ENCODE assay signal across 13 cellular contexts in genomic region chr6:24664049-24664987, GRCh38. TPM values are rescaled to one million over a fixed set of nuclear protein-coding genes. Genes with fewer than 3 reads are reported as not detected.
DNase-seq lines count a peak whose midpoint lies in the region; ATAC-seq and TF ChIP-seq lines count a peak whose summit lies in the region.
"Had no signal": no experiment of that assay in that cellular context is flagged by ENCODE, and none has a peak within 500 bp of the region (broad histone marks: within the 10 kb centered on the region; RNA-seq: fewer than 3 reads in every experiment).

No MANE protein-coding gene starts in this region.

- DNase-seq in CD8-positive, alpha-beta memory T cell = no peak
- DNase-seq in colonic mucosa (peak; percentile 55), nephron progenitor cell (no peak), pons (ENCODE audit: low spot score) (no peak), activated gamma-delta T cell treated with Interleukin-2 at 50 U/mL for 16 hours (no peak), esophagus squamous epithelium (lab: John Stamatoyannopoulos, UW) (no peak)
- DNase-seq: DMS153, kidney glomerular epithelial cell, NCI-H1092, NCI-H526 had no signal

- no peak overlapping the region for H3K4me3 ChIP-seq in CD8-positive, alpha-beta memory T cell (ENCODE audit: low read length)
- peak overlapping the region; percentile 97 for H3K4me3 ChIP-seq in Loucy (ENCODE audit: low read length, poor library complexity, severe bottlenecking)
- peak overlapping the region; percentile 49 for H3K4me3 ChIP-seq in colonic mucosa
- no peak overlapping the region for H3K4me3 ChIP-seq in esophagus squamous epithelium

- TF ChIP-seq CTCF in Loucy (conservative IDR thresholded peaks at IDR 0.05; ENCODE audit: low read length) (no peak), colonic mucosa (IDR thresholded peaks at IDR 0.05) (no peak), nephron progenitor cell (IDR thresholded peaks at IDR 0.05) (no peak), esophagus squamous epithelium (IDR thresholded peaks at IDR 0.05) (no peak)

- H3K4me3 Mint-ChIP-seq in CD8-positive, alpha-beta memory T cell = peak overlapping the region in 6 of 7 donors; percentile 98 to 100 (median 99)
- H3K4me3 Mint-ChIP-seq in nephron progenitor cell = peak overlapping the region; percentile 96

- H3K4me1 Mint-ChIP-seq in CD8-positive, alpha-beta memory T cell = peaks cover 54 to 95% (median 84%) of the 10 kb centered on the region in 3 donors
- peaks cover 55% of the 10 kb centered on the region for H3K4me1 Mint-ChIP-seq in nephron progenitor cell

- H3K36me3 Mint-ChIP-seq in CD8-positive, alpha-beta memory T cell = peaks cover 0 to 67% (median 6%) of the 10 kb centered on the region in 3 donors
- H3K36me3 Mint-ChIP-seq in nephron progenitor cell (ENCODE audit: low read depth) = peaks cover 62% of the 10 kb centered on the region

- intact Hi-C loops in colonic mucosa (cut with DNase I) (no loop called here), esophagus squamous epithelium (cut with DNase I) (no loop called here)

- TF ChIP-seq POLR2A in esophagus squamous epithelium (IDR thresholded peaks at IDR 0.05) = no peak

- H3K27ac Mint-ChIP-seq in CD8-positive, alpha-beta memory T cell = peak overlapping the region; percentile 3 to 99 (median 81)
- no peak overlapping the region for H3K27ac Mint-ChIP-seq in nephron progenitor cell

- H2AFZ ChIP-seq in Loucy (ENCODE audit: low read length) = no peak overlapping the region

- peaks cover 39% of the 10 kb centered on the region for H3K4me1 ChIP-seq in CD8-positive, alpha-beta memory T cell (ENCODE audit: insufficient read depth, low read length)
- H3K4me1 ChIP-seq in Loucy (ENCODE audit: insufficient read depth, low read length, poor library complexity, severe bottlenecking) (peaks cover 29% of the 10 kb centered on the region), colonic mucosa (peaks cover 25% of the 10 kb centered on the region), esophagus squamous epithelium (peaks cover 4 to 54% (median 19%) of the 10 kb centered on the region in 3 donors)

- no peaks in the 10 kb centered on the region for H3K9me2 ChIP-seq in Loucy (replicated peaks; ENCODE audit: low read depth, low read length)

- peaks cover 18% of the 10 kb centered on the region for H3K36me3 ChIP-seq in CD8-positive, alpha-beta memory T cell (ENCODE audit: insufficient read depth, low read length)
- peaks cover 5% of the 10 kb centered on the region; the same call in 1 of the 2 replicates for H3K36me3 ChIP-seq in Loucy (ENCODE audit: insufficient read depth, low read length)
- H3K36me3 ChIP-seq in colonic mucosa = no peaks in the 10 kb centered on the region
- H3K36me3 ChIP-seq in esophagus squamous epithelium = peaks cover 0 to 31% (median 0%) of the 10 kb centered on the region in 3 donors

- H3K79me2 ChIP-seq in Loucy (ENCODE audit: insufficient read depth, low read length) = peaks cover 65% of the 10 kb centered on the region

- no peaks in the 10 kb centered on the region for H3K27me3 Mint-ChIP-seq in CD8-positive, alpha-beta memory T cell
- H3K27me3 Mint-ChIP-seq in nephron progenitor cell (ENCODE audit: low read depth, poor library complexity) = no peaks in the 10 kb centered on the region

- no peaks in the 10 kb centered on the region for H3K27me3 ChIP-seq in CD8-positive, alpha-beta memory T cell (ENCODE audit: insufficient read depth, low read length, poor library complexity, severe bottlenecking)
- H3K27me3 ChIP-seq in Loucy (ENCODE audit: insufficient read depth, low read length, poor library complexity, severe bottlenecking) (peaks cover 3% of the 10 kb centered on the region), colonic mucosa (no peaks in the 10 kb centered on the region), esophagus squamous epithelium (no peaks in the 10 kb centered on the region)

- H3K9me3 Mint-ChIP-seq in CD8-positive, alpha-beta memory T cell = no peaks in the 10 kb centered on the region
- peaks cover 21% of the 10 kb centered on the region for H3K9me3 Mint-ChIP-seq in nephron progenitor cell

- no peaks in the 10 kb centered on the region for H3K9me3 ChIP-seq in CD8-positive, alpha-beta memory T cell (ENCODE audit: low read length)
- no peaks in the 10 kb centered on the region for H3K9me3 ChIP-seq in Loucy (ENCODE audit: insufficient read depth, low read depth, low read length)
- no peaks in the 10 kb centered on the region for H3K9me3 ChIP-seq in colonic mucosa
- H3K9me3 ChIP-seq in esophagus squamous epithelium = no peaks in the 10 kb centered on the region

- H3F3A ChIP-seq in Loucy (ENCODE audit: low read depth) = no peaks in the 10 kb centered on the region

- ATAC-seq in GM21529 (IDR thresholded peaks at IDR 0.05; ENCODE audit: unreplicated experiment) = no peak

- no peak overlapping the region for H3K27ac ChIP-seq in CD8-positive, alpha-beta memory T cell (ENCODE audit: low read depth, low read length)
- H3K27ac ChIP-seq in colonic mucosa (peak overlapping the region; percentile 98), esophagus squamous epithelium (no peak overlapping the region)
- H3K27ac ChIP-seq: HL-60 had no signal

- H4K20me1 ChIP-seq in Loucy (ENCODE audit: insufficient read depth, low read length, poor library complexity, severe bottlenecking) = peaks cover 26% of the 10 kb centered on the region

- 88 to 90% methylated on average over 7 of the region's 7 CpGs for WGBS in esophagus squamous epithelium, 2 donors

- H3K9ac ChIP-seq in Loucy (ENCODE audit: low read depth, low read length, poor library complexity, severe bottlenecking) (peak overlapping the region; percentile 96), colonic mucosa (ENCODE audit: low read depth in 2 of 2, low read length in 2 of 2) (peak overlapping the region in 1 of 2 donors; percentile 99)

- POLR2A ChIA-PET in CD8-positive, alpha-beta memory T cell (lab: Charles Lee) = interaction anchor here (0.6 kb wide), 2 partner anchors 55 to 85 kb away, joined by 3 to 4 read pairs; partner anchors contain the start of gene C6orf62

- peak overlapping the region; percentile 82 for H3K4me2 ChIP-seq in Loucy (ENCODE audit: low read depth, low read length, poor library complexity, severe bottlenecking)

- CTCF ChIA-PET in CD8-positive, alpha-beta memory T cell (lab: Charles Lee) = no interaction called here

RNA-seq across cellular contexts. Expression of gene TDP2, which starts 2.4 kb away (rescaled TPM):
- 10 to 100 TPM; 49.8 to 50.6 TPM for total RNA-seq in CD8-positive, alpha-beta memory T cell
- polyA plus RNA-seq in CD8-positive, alpha-beta memory T cell = 46.1 TPM
- total RNA-seq in colonic mucosa (100 to 1,000 TPM; 209 to 408 TPM), esophagus squamous epithelium (10 to 100 TPM; 12.2 to 31.9 (median 19.7) TPM)

RNA-seq across cellular contexts. Expression of gene ACOT13, which starts 2.6 kb away (rescaled TPM):
- total RNA-seq in CD8-positive, alpha-beta memory T cell = 10 to 100 TPM; 19.6 to 25.3 TPM
- 17.0 TPM for polyA plus RNA-seq in CD8-positive, alpha-beta memory T cell
- total RNA-seq in colonic mucosa = 10 to 100 TPM; 39.6 to 63.6 TPM
- total RNA-seq in esophagus squamous epithelium = 1 to 10 TPM; 2.5 to 6.1 (median 3.6) TPM

RNA-seq across cellular contexts. Expression of gene KIAA0319, which starts 18.3 kb away (rescaled TPM):
- under 1 TPM; 0.07 to 0.09 TPM for total RNA-seq in CD8-positive, alpha-beta memory T cell
- not detected for polyA plus RNA-seq in CD8-positive, alpha-beta memory T cell
- total RNA-seq in colonic mucosa (1 to 10 TPM; 1.2 to 1.7 TPM), esophagus squamous epithelium (under 1 TPM in 2 of 4 donors, not detected in 2; under 0.01 to 0.04 TPM)

RNA-seq across cellular contexts. Expression of gene C6orf62, which starts 54.6 kb away (rescaled TPM):
- total RNA-seq in CD8-positive, alpha-beta memory T cell = 10 to 100 TPM; 95.1 to 95.6 TPM
- 120 TPM for polyA plus RNA-seq in CD8-positive, alpha-beta memory T cell
- total RNA-seq in colonic mucosa (10 to 100 TPM; 70.5 to 85.3 TPM), esophagus squamous epithelium (10 to 100 TPM; 38.5 to 82.9 (median 54.8) TPM)

Comparison
In these comparisons a context has a peak if more than half of its experiments do, and no peak if none do; other contexts are left out.
1. H3K4me3 ChIP-seq: peak in Loucy (single experiment) and colonic mucosa (single experiment); none in CD8-positive, alpha-beta memory T cell (single experiment) and esophagus squamous epithelium (0 of 4).
2. RNA of gene TDP2, which starts 2.4 kb away (total RNA-seq): 209 to 408 TPM in colonic mucosa; 49.8 to 50.6 TPM in CD8-positive, alpha-beta memory T cell and 12.2 to 31.9 TPM in esophagus squamous epithelium; every median in the first group is over 4 times any median in the second.